ENCODE assay signal across 16 cellular contexts in the genomic region with DNA sequence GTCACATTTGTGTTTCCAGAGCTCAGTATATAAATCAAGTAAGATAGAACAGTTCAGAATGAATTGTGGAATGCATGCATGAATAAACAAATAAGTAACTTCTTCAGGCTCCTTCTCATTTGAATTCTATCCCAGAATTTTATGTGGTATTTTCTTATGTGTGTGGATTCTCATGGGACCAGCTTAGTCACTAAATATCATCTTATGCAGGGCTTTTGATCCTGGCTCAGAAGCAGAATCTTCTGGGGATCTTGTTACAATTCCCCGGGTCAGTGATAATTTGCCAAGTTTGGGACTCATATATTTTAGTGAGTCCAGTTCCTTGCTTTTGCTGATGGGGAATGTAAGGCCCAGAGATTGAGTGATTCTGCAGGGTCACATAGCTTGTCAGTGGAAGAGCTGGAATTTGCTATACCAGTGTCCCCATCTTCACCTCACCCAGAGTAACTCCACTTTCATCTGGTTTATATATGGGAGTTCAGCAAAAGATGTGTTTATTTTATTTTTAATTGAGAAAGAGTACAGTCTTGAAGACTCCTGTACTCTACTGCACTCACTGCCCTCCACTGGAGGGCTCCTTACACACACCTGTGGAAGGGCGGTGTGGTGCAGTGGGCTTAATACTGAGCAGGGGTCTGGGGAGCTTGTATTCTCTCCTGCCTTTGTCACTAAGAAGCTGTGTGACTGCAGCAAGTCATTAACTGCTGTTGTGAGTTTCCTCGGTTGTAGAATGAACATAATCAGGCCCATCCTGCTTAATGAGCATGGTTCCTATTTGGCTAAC.
DNase-seq lines count a peak whose midpoint lies in the region; ATAC-seq and TF ChIP-seq lines count a peak whose summit lies in the region.
"Had no signal": no experiment of that assay in that cellular context is flagged by ENCODE, and none has a peak within 500 bp of the region (broad histone marks: within the 10 kb centered on the region; RNA-seq: fewer than 3 reads in every experiment).

No MANE protein-coding gene starts in this region.

- H3K4me1 Mint-ChIP-seq in CD14-positive monocyte, result no peaks in the 10 kb centered on the region

- intact Hi-C loops in IMR-90 (cut with micrococcal nuclease) (no loop called here), CD14-positive monocyte (cut with micrococcal nuclease) (no loop called here)

- H3K9me3 Mint-ChIP-seq in CD14-positive monocyte, result no peaks in the 10 kb centered on the region

- ATAC-seq in IMR-90 (ENCODE audit: low read depth) (no peak; the same call in 1 of the 2 replicates), HG02840 (IDR thresholded peaks at IDR 0.05; ENCODE audit: low FRiP score, unreplicated experiment) (no peak)
- ATAC-seq: GM12878 had no signal

- no peak overlapping the region for H4K8ac ChIP-seq in IMR-90 (ENCODE audit: low read depth in 2 of 2, low read length in 2 of 2)

- dilution Hi-C loops in IMR-90 (cut with HindIII; ENCODE audit: low sequenced_read_pairs, unreplicated experiment), result no loop called here

- H3K14ac ChIP-seq in IMR-90 (replicated peaks; ENCODE audit: low read depth, low read length), result no peak overlapping the region

- DNase-seq in IMR-90 (peak; percentile 3), astrocyte of the spinal cord (ENCODE audit: low read depth, low spot score) (peak; percentile 55), fibroblast of the aortic adventitia (ENCODE audit: low read depth) (peak; percentile 86), SJCRH30 (no peak), NCI-H2171 (lab: John Stamatoyannopoulos, UW) (no peak), CD14-positive monocyte (ENCODE audit: low spot score) (no peak)
- DNase-seq: DMS53, KBM-7, NCI-H1105 treated with DMSO at 0.1 percent for 48 hours, NCI-H187, NCI-H524, RPMI8226, SW 1271 had no signal

- no peak overlapping the region for H4K5ac ChIP-seq in IMR-90 (ENCODE audit: low read depth, low read length)

- no peak for TF ChIP-seq RAD21 in IMR-90 (IDR thresholded peaks at IDR 0.05; ENCODE audit: low read length)

- no peak overlapping the region for H2AK9ac ChIP-seq in IMR-90 (replicated peaks; ENCODE audit: low read depth, low read length, poor library complexity)

- H3K4ac ChIP-seq in IMR-90 (ENCODE audit: low read depth, low read length), result no peak overlapping the region

- H3K27ac ChIP-seq in IMR-90 (ENCODE audit: insufficient read depth, low read length), result no peak overlapping the region
- no peak overlapping the region for H3K27ac ChIP-seq in SJCRH30
- H3K27ac ChIP-seq: BLaER1 had no signal

- in situ Hi-C loops in IMR-90 (cut with MboI; ENCODE audit: low sequenced_read_pairs), result no loop called here
- in situ Hi-C loops in astrocyte of the spinal cord (cut with HindIII; ENCODE audit: low sequenced_read_pairs), result no loop called here

- no peak overlapping the region for H3K56ac ChIP-seq in IMR-90 (ENCODE audit: extremely low read depth, insufficient read depth, low read length)

- CTCF ChIA-PET in IMR-90 (lab: Yijun Ruan, JAX), result no interaction called here

- H3K4me3 ChIP-seq in IMR-90 (ENCODE audit: insufficient read depth, low read depth, low read length) (no peak overlapping the region), astrocyte of the spinal cord (ENCODE audit: low read depth, low read length) (no peak overlapping the region), fibroblast of the aortic adventitia (ENCODE audit: low read depth, low read length) (no peak overlapping the region), SJCRH30 (no peak overlapping the region)
- H3K4me3 ChIP-seq: BLaER1, GM12878 had no signal

- no peaks in the 10 kb centered on the region for H3K9me1 ChIP-seq in IMR-90 (ENCODE audit: insufficient read depth, low read length)

- no peak overlapping the region for H2AFZ ChIP-seq in IMR-90 (replicated peaks; ENCODE audit: low read length, poor library complexity)

- H3K27me3 Mint-ChIP-seq in CD14-positive monocyte (ENCODE audit: low read depth in 3 of 3), result peaks cover 0 to 2% (median 0%) of the 10 kb centered on the region in 3 donors

- no peak overlapping the region for H2BK5ac ChIP-seq in IMR-90 (ENCODE audit: low read depth, low read length, poor library complexity, severe bottlenecking)

- no peaks in the 10 kb centered on the region for H4K20me1 ChIP-seq in IMR-90 (ENCODE audit: insufficient read depth, low read length)
- H4K20me1 ChIP-seq: BLaER1 had no signal

- H3K23ac ChIP-seq in IMR-90 (ENCODE audit: low read depth, low read length), result no peak overlapping the region

- TF ChIP-seq CTCF in IMR-90 (conservative IDR thresholded peaks at IDR 0.05; ENCODE audit: low read depth, low read length) (no peak), astrocyte of the spinal cord (IDR thresholded peaks at IDR 0.05; ENCODE audit: low read depth, low read length) (no peak), fibroblast of the aortic adventitia (IDR thresholded peaks at IDR 0.05; ENCODE audit: insufficient read depth, low read length) (no peak), CD14-positive monocyte (IDR thresholded peaks at IDR 0.05) (no peak)

- H3K9ac ChIP-seq in IMR-90 (ENCODE audit: low read depth, low read length), result no peak overlapping the region
- H3K9ac ChIP-seq: BLaER1 had no signal

- no peak overlapping the region for H4K91ac ChIP-seq in IMR-90 (ENCODE audit: insufficient read depth, low read depth, low read length)

- TF ChIP-seq POLR2A in IMR-90 (IDR thresholded peaks at IDR 0.05; ENCODE audit: low read depth, low read length), result no peak

- H2BK15ac ChIP-seq in IMR-90 (ENCODE audit: low read depth, low read length), result no peak overlapping the region

- no peaks in the 10 kb centered on the region for H3K36me3 ChIP-seq in IMR-90 (ENCODE audit: control insufficient read depth, insufficient read depth, low read length)
- H3K36me3 ChIP-seq in SJCRH30, result no peaks in the 10 kb centered on the region
- H3K36me3 ChIP-seq: BLaER1 had no signal

- no peak overlapping the region for H3K27ac Mint-ChIP-seq in CD14-positive monocyte

- BruUV-seq in IMR-90 (replicated peaks; lab: Mats Ljungman, UMichigan), result no TSS peak

- no peaks in the 10 kb centered on the region for H3K9me3 ChIP-seq in IMR-90 (ENCODE audit: control insufficient read depth, insufficient read depth, low read length)
- no peaks in the 10 kb centered on the region for H3K9me3 ChIP-seq in SJCRH30 (replicated peaks)
- H3K9me3 ChIP-seq: BLaER1 had no signal

- no peak overlapping the region for H2BK20ac ChIP-seq in IMR-90 (ENCODE audit: low read depth, low read length)

- 33% methylated on average over 1 of the region's 3 CpGs; no CpG with 5 or more reads in 1 of the 2 experiments for WGBS in IMR-90 (ENCODE audit: extremely low coverage in 2 of 2, insufficient read length in 1 of 2), 2 experiments

- H3K18ac ChIP-seq in IMR-90 (ENCODE audit: low read depth, low read length), result no peak overlapping the region

- H2BK120ac ChIP-seq in IMR-90 (ENCODE audit: low read depth, low read length), result no peak overlapping the region

- no peak overlapping the region for H3K4me3 Mint-ChIP-seq in CD14-positive monocyte

- H3K4me1 ChIP-seq in IMR-90 (ENCODE audit: control insufficient read depth, insufficient read depth, low read length) (no peaks in the 10 kb centered on the region), SJCRH30 (no peaks in the 10 kb centered on the region)
- H3K4me1 ChIP-seq: BLaER1 had no signal

- H3K27me3 ChIP-seq in IMR-90 (ENCODE audit: control insufficient read depth, insufficient read depth, low read length) (no peaks in the 10 kb centered on the region), SJCRH30 (no peaks in the 10 kb centered on the region)

- POLR2A ChIA-PET in IMR-90 (lab: Charles Lee; ENCODE audit: unreplicated experiment), result no interaction called here

- H3K4me2 ChIP-seq in IMR-90 (ENCODE audit: low read depth, low read length), result no peak overlapping the region
- H3K4me2 ChIP-seq: BLaER1 had no signal

- H2AK5ac ChIP-seq in IMR-90 (ENCODE audit: low read depth, low read length), result no peak overlapping the region

- H3K36me3 Mint-ChIP-seq in CD14-positive monocyte, result no peaks in the 10 kb centered on the region

- H3K79me1 ChIP-seq in IMR-90 (ENCODE audit: low read depth in 1 of 2, low read length in 2 of 2), result no peaks in the 10 kb centered on the region

TF ChIP-seq in IMR-90, 13 proteins besides CTCF, POLR2A, EP300 and RAD21:
- TF ChIP-seq RFX5 (IDR thresholded peaks at IDR 0.05; ENCODE audit: low read depth, low read length) (no peak), CEBPB (IDR thresholded peaks at IDR 0.05; ENCODE audit: low read depth, low read length) (no peak), MAZ (IDR thresholded peaks at IDR 0.05; ENCODE audit: borderline replicate concordance, low read depth, low read length) (no peak), NFE2L2 (IDR thresholded peaks at IDR 0.05; ENCODE audit: low read depth, low read length) (no peak), SMC3 (IDR thresholded peaks at IDR 0.05; ENCODE audit: low read depth, low read length) (no peak), MXI1 (IDR thresholded peaks at IDR 0.05; ENCODE audit: borderline replicate concordance, low read depth, low read length) (no peak), RCOR1 (IDR thresholded peaks at IDR 0.05; ENCODE audit: insufficient replicate concordance, low read length) (no peak), CHD1 (IDR thresholded peaks at IDR 0.05; ENCODE audit: low read depth, low read length) (no peak), USF2 (IDR thresholded peaks at IDR 0.05; ENCODE audit: low read depth, low read length) (no peak), MAFK (IDR thresholded peaks at IDR 0.05; ENCODE audit: low read depth, low read length) (no peak), BHLHE40 (IDR thresholded peaks at IDR 0.05; ENCODE audit: low read depth, low read length) (no peak), FOS (IDR thresholded peaks at IDR 0.05; ENCODE audit: low read depth, low read length) (no peak)
- TF ChIP-seq, protein P1, sequence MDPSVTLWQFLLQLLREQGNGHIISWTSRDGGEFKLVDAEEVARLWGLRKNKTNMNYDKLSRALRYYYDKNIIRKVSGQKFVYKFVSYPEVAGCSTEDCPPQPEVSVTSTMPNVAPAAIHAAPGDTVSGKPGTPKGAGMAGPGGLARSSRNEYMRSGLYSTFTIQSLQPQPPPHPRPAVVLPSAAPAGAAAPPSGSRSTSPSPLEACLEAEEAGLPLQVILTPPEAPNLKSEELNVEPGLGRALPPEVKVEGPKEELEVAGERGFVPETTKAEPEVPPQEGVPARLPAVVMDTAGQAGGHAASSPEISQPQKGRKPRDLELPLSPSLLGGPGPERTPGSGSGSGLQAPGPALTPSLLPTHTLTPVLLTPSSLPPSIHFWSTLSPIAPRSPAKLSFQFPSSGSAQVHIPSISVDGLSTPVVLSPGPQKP (IDR thresholded peaks at IDR 0.05; ENCODE audit: borderline replicate concordance, low read depth, low read length), result no peak

Comparison
In these comparisons a context has a peak if more than half of its experiments do, and no peak if none do; other contexts are left out.
1. DNase-seq: peak in IMR-90 (single experiment), astrocyte of the spinal cord (single experiment) and fibroblast of the aortic adventitia (single experiment); none in SJCRH30 (0 of 2), NCI-H2171 (single experiment) and CD14-positive monocyte (single experiment).